In genomic region chr1:24392982-24393645, GRCh38 we compare ENCODE assay signal across 10 cellular contexts. TPM values are rescaled to one million over a fixed set of nuclear protein-coding genes. Genes with fewer than 3 reads are reported as not detected.
A peak's percentile ranks its signal among the peaks of the same experiment; 100 is the strongest.
DNase-seq lines count a peak whose midpoint lies in the region; ATAC-seq, FAIRE-seq and TF ChIP-seq lines count a peak whose summit lies in the region.
"Had no signal": no experiment of that assay in that cellular context is flagged by ENCODE, and none has a peak within 500 bp of the region (broad histone marks: within the 10 kb centered on the region; RNA-seq: fewer than 3 reads in every experiment).

No MANE protein-coding gene starts in this region.

- peak; percentile 48 for TF ChIP-seq POLR2A in Raji (IDR thresholded peaks at IDR 0.05; ENCODE audit: insufficient read depth, low read depth, low read length)

- H3K4me1 ChIP-seq in BLaER1: peaks cover 6% of the 10 kb centered on the region; the same call in 1 of the 2 replicates
- H3K4me1 ChIP-seq in left lung: peaks cover 4 to 37% of the 10 kb centered on the region in 2 donors

- TF ChIP-seq CTCF in left lung (IDR thresholded peaks at IDR 0.05) (no peak), CD14-positive monocyte (IDR thresholded peaks at IDR 0.05) (no peak)

- H3K9me3 Mint-ChIP-seq in CD14-positive monocyte: no peaks in the 10 kb centered on the region

- peaks cover 12% of the 10 kb centered on the region for H3K4me1 Mint-ChIP-seq in CD14-positive monocyte

- H4K20me1 ChIP-seq in BLaER1: no peaks in the 10 kb centered on the region

- H3K9ac ChIP-seq in BLaER1: 0 out of 2 replicates have a peak overlapping the region, but pooled peaks have one; percentile 28

- intact Hi-C loops in left lung (cut with DNase I): no loop called here
- intact Hi-C loops in CD14-positive monocyte (cut with micrococcal nuclease): loop anchor here (5.0 to 10.0 kb wide), 3 partner anchors 66 to 321 kb away; no protein-coding TSS in a partner anchor

- H3K4me2 ChIP-seq in BLaER1: no peak overlapping the region

- no peak overlapping the region for H3K27ac Mint-ChIP-seq in CD14-positive monocyte

- H3K27me3 Mint-ChIP-seq in CD14-positive monocyte (ENCODE audit: low read depth in 3 of 3): peaks cover 0 to 2% (median 0%) of the 10 kb centered on the region in 3 donors

- no peak for ATAC-seq in left lung
- ATAC-seq in HG03025 (IDR thresholded peaks at IDR 0.05; ENCODE audit: low FRiP score, unreplicated experiment): no peak
- no peak for ATAC-seq in HG02884 (IDR thresholded peaks at IDR 0.05; ENCODE audit: unreplicated experiment)

- no peak overlapping the region for H3K4me3 Mint-ChIP-seq in CD14-positive monocyte

- H3K36me3 Mint-ChIP-seq in CD14-positive monocyte: no peaks in the 10 kb centered on the region

- no peaks in the 10 kb centered on the region for H3K9me3 ChIP-seq in BLaER1
- H3K9me3 ChIP-seq in left lung: no peaks in the 10 kb centered on the region
- H3K9me3 ChIP-seq: pancreas had no signal

- FAIRE-seq in GM19239 (lab: Jason Lieb, UNC): peak; percentile 91
- FAIRE-seq: pancreas had no signal

- H3K27ac ChIP-seq in BLaER1: no peak overlapping the region
- H3K27ac ChIP-seq in left lung: peak overlapping the region; percentile 45
- H3K27ac ChIP-seq: pancreas had no signal

- H3K4me3 ChIP-seq in BLaER1: no peak overlapping the region
- no peak overlapping the region for H3K4me3 ChIP-seq in left lung
- H3K4me3 ChIP-seq: pancreas had no signal

- DNase-seq in GM19239 (ENCODE audit: insufficient read length, low spot score) (no peak), left lung (no peak), CD14-positive monocyte (ENCODE audit: low spot score) (no peak), NCI-H1694 (lab: John Stamatoyannopoulos, UW) (no peak)
- DNase-seq: cortex of kidney had no signal

- H3K27me3 ChIP-seq in BLaER1 (no peaks in the 10 kb centered on the region), left lung (no peaks in the 10 kb centered on the region)
- H3K27me3 ChIP-seq: pancreas had no signal

- H3K36me3 ChIP-seq in BLaER1 (no peaks in the 10 kb centered on the region), left lung (no peaks in the 10 kb centered on the region)
- H3K36me3 ChIP-seq: pancreas had no signal

RNA-seq across cellular contexts. Expression of gene STPG1, which starts 20.5 kb away (rescaled TPM):
- total RNA-seq in left lung: 1 to 10 TPM; 8.7 to 9.1 TPM
- under 1 TPM; 0.60 to 0.85 TPM for polyA plus RNA-seq in CD14-positive monocyte

RNA-seq across cellular contexts. Expression of gene NIPAL3, which starts 22.5 kb away (rescaled TPM):
- total RNA-seq in left lung: 10 to 100 TPM; 36.2 to 41.1 TPM
- 1 to 10 TPM; 6.6 to 9.6 TPM for polyA plus RNA-seq in CD14-positive monocyte

Comparison
In these comparisons a context has a peak if more than half of its experiments do, and no peak if none do; other contexts are left out.
1. intact Hi-C loops: an anchor here in CD14-positive monocyte (5.0 to 10.0 kb wide); none called in left lung.